In the genomic region with DNA sequence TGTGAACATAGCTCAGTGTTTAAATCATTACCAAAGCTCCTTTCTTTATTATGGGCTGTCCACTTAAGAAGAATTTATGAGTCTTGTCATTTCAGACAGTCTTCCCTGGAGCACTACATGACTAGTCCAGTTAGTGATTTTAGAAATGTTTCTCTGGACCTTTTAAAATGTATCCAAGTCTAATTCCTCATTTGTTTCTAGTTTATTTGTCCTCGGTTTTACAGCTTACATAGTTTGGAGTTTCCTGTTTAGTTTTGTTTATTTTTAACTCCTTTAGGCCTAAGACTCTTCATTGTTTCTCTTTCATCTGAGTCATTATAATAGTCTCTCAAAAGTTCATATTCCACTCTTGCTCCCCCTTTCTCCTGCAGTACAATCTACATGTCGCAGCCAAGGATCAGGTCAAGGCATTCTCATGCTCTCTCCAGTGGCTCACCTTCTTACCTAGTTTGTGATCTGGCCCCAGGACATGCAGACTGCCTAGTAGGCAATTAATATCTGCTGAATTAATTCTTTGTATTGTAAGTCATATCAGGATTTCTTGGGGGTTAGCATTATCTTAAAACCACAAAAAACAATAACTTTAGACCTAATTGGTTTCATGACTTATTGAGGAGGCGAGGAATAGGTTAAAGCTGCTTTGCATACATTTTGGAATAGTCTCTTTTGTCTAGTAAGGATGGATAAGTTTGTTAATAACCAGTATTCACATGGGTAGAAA, we compare ENCODE assay signal across 14 cellular contexts.
DNase-seq lines count a peak whose midpoint lies in the region; ATAC-seq, FAIRE-seq and TF ChIP-seq lines count a peak whose summit lies in the region.
"Had no signal": no experiment of that assay in that cellular context is flagged by ENCODE, and none has a peak within 500 bp of the region (broad histone marks: within the 10 kb centered on the region; RNA-seq: fewer than 3 reads in every experiment).

No MANE protein-coding gene starts in this region.

- H3K9me3 ChIP-seq in A549 (no peaks in the 10 kb centered on the region), hepatocyte (ENCODE audit: low read depth) (no peaks in the 10 kb centered on the region), sigmoid colon (no peaks in the 10 kb centered on the region)
- no peaks in the 10 kb centered on the region for H3K9me3 ChIP-seq in CD8-positive, alpha-beta T cell (ENCODE audit: low read length)
- H3K9me3 ChIP-seq: spleen had no signal

- H3K9me3 Mint-ChIP-seq in CD8-positive, alpha-beta T cell: no peaks in the 10 kb centered on the region
- H3K9me3 Mint-ChIP-seq: naive thymus-derived CD8-positive, alpha-beta T cell had no signal

- H3K4me2 ChIP-seq in A549 (peak overlapping the region; percentile 31), hepatocyte (no peak overlapping the region)

- H3K9me2 ChIP-seq in hepatocyte (replicated peaks; ENCODE audit: insufficient read depth): no peaks in the 10 kb centered on the region

- no peaks in the 10 kb centered on the region for H3K36me3 ChIP-seq in hepatocyte (replicated peaks; ENCODE audit: insufficient read depth, low read depth)
- H3K36me3 ChIP-seq in CD8-positive, alpha-beta T cell (ENCODE audit: insufficient read depth, low read length): no peaks in the 10 kb centered on the region
- H3K36me3 ChIP-seq in sigmoid colon: no peaks in the 10 kb centered on the region

- TF ChIP-seq EP300 in A549 (IDR thresholded peaks at IDR 0.05): no peak
- no peak for TF ChIP-seq EP300 in sigmoid colon (IDR thresholded peaks at IDR 0.05)

- H3K4me3 Mint-ChIP-seq in CD8-positive, alpha-beta T cell: no peak overlapping the region
- H3K4me3 Mint-ChIP-seq: naive thymus-derived CD8-positive, alpha-beta T cell had no signal

- WGBS in A549 (ENCODE audit: missing lambda C conversion rate): 56% methylated on average over 3 of the region's 3 CpGs
- 67% methylated on average over 3 of the region's 3 CpGs for WGBS in hepatocyte (ENCODE audit: low lambda C conversion rate, missing lambda C conversion rate)
- 60 to 67% methylated on average over 3 of the region's 3 CpGs for WGBS in sigmoid colon, 2 donors

- peaks cover 22% of the 10 kb centered on the region for H3K4me1 Mint-ChIP-seq in CD8-positive, alpha-beta T cell (ENCODE audit: low read depth)

- H3K79me2 ChIP-seq in hepatocyte: peaks cover 50% of the 10 kb centered on the region

- POLR2A ChIA-PET in A549 (lab: Yijun Ruan, JAX): no interaction called here
- POLR2A ChIA-PET in CD8-positive, alpha-beta T cell (lab: Charles Lee): interaction anchor here (0.9 kb wide), 1 partner anchor 15 kb away, joined by 3 read pairs; no protein-coding TSS in a partner anchor

- peak; percentile 56 to 68; a peak in 4 of 6 replicates for ATAC-seq in A549
- ATAC-seq in CD8-positive, alpha-beta T cell: no peak
- no peak for ATAC-seq in GM19324 (IDR thresholded peaks at IDR 0.05; ENCODE audit: low FRiP score, unreplicated experiment)
- ATAC-seq: naive thymus-derived CD8-positive, alpha-beta T cell had no signal

- no peak overlapping the region for H2AFZ ChIP-seq in hepatocyte

- TF ChIP-seq RAD21 in A549 (conservative IDR thresholded peaks at IDR 0.05 in 1 of 2, IDR thresholded peaks at IDR 0.05 in 1 of 2): no peak

- CTCF ChIA-PET in A549 (lab: Yijun Ruan, JAX): no interaction called here
- CTCF ChIA-PET in CD8-positive, alpha-beta T cell (lab: Charles Lee): no interaction called here

- H3K27ac Mint-ChIP-seq in CD8-positive, alpha-beta T cell: no peak overlapping the region

- H3K27me3 ChIP-seq in hepatocyte (no peaks in the 10 kb centered on the region), sigmoid colon (no peaks in the 10 kb centered on the region)
- no peaks in the 10 kb centered on the region for H3K27me3 ChIP-seq in CD8-positive, alpha-beta T cell (ENCODE audit: insufficient read depth, low read length)
- H3K27me3 ChIP-seq: spleen had no signal

- H3K4me1 ChIP-seq in A549 (peaks cover 20% of the 10 kb centered on the region), hepatocyte (ENCODE audit: insufficient read depth) (peaks cover 23% of the 10 kb centered on the region), sigmoid colon (peaks cover 0 to 34% (median 29%) of the 10 kb centered on the region in 4 donors)
- H3K4me1 ChIP-seq in CD8-positive, alpha-beta T cell (ENCODE audit: insufficient read depth, low read length): no peaks in the 10 kb centered on the region

- peaks cover 9% of the 10 kb centered on the region for H4K20me1 ChIP-seq in hepatocyte (ENCODE audit: insufficient read depth, poor library complexity, severe bottlenecking)

- DNase-seq in A549 (ENCODE audit: low read depth in 1 of 2, low spot score in 1 of 2) (no peak), H54 (ENCODE audit: insufficient read length, low spot score) (no peak), amniotic stem cell (lab: John Stamatoyannopoulos, UW) (peak; percentile 12), hepatocyte (ENCODE audit: low spot score) (no peak), NK-92 (lab: John Stamatoyannopoulos, UW; ENCODE audit: unreplicated experiment) (no peak), sigmoid colon (no peak)
- DNase-seq in CD8-positive, alpha-beta T cell: no peak
- DNase-seq: activated CD4-positive, CD25-positive, alpha-beta regulatory T cell; activated T-cell treated with anti-CD3 and anti-CD28 coated beads, Interleukin-2, amount 50 U/mL, for 1 hour; naive thymus-derived CD8-positive, alpha-beta T cell; NCI-H2081; spleen had no signal

- no peak for TF ChIP-seq POLR2A in A549 (IDR thresholded peaks at IDR 0.05; ENCODE audit: low read length)
- TF ChIP-seq POLR2A in H54 (IDR thresholded peaks at IDR 0.05; ENCODE audit: low read depth, low read length): no peak
- TF ChIP-seq POLR2A in sigmoid colon (IDR thresholded peaks at IDR 0.05): no peak

- H3K36me3 Mint-ChIP-seq in CD8-positive, alpha-beta T cell: peaks cover 8% of the 10 kb centered on the region

- H3K27ac ChIP-seq in A549 (no peak overlapping the region), hepatocyte (peak overlapping the region; percentile 53), sigmoid colon (no peak overlapping the region)
- no peak overlapping the region for H3K27ac ChIP-seq in CD8-positive, alpha-beta T cell (ENCODE audit: low read depth, low read length)
- H3K27ac ChIP-seq: SK-N-MC, spleen had no signal

- H3K4me3 ChIP-seq in A549: no peak overlapping the region
- H3K4me3 ChIP-seq in hepatocyte: no peak overlapping the region
- no peak overlapping the region for H3K4me3 ChIP-seq in CD8-positive, alpha-beta T cell (ENCODE audit: low read depth, low read length)
- no peak overlapping the region for H3K4me3 ChIP-seq in sigmoid colon
- H3K4me3 ChIP-seq: SK-N-MC, spleen had no signal

- TF ChIP-seq CTCF in A549 (IDR thresholded peaks at IDR 0.05): no peak
- no peak for TF ChIP-seq CTCF in hepatocyte (IDR thresholded peaks at IDR 0.05; ENCODE audit: poor library complexity)
- TF ChIP-seq CTCF in CD8-positive, alpha-beta T cell (IDR thresholded peaks at IDR 0.05): no peak
- no peak for TF ChIP-seq CTCF in sigmoid colon (IDR thresholded peaks at IDR 0.05)

- no peaks in the 10 kb centered on the region for H3K27me3 Mint-ChIP-seq in CD8-positive, alpha-beta T cell (ENCODE audit: low read depth)
- H3K27me3 Mint-ChIP-seq: naive thymus-derived CD8-positive, alpha-beta T cell had no signal

- FAIRE-seq in A549 (lab: Jason Lieb, UNC) (no peak), H54 (lab: Jason Lieb, UNC) (peak; percentile 15)

- intact Hi-C loops in CD8-positive, alpha-beta T cell (cut with DNase I, micrococcal nuclease): loop anchor here in 1 of 2 experiments (2.0 kb wide), 1 partner anchor 13 kb away; no protein-coding TSS in a partner anchor
- intact Hi-C loops in sigmoid colon (cut with DNase I): no loop called here

TF ChIP-seq in A549, 52 proteins besides CTCF, POLR2A, EP300 and RAD21:
- no peak for TF ChIP-seq JUNB (IDR thresholded peaks at IDR 0.05)
- TF ChIP-seq MAZ (IDR thresholded peaks at IDR 0.05; ENCODE audit: borderline replicate concordance, low read depth, low read length): no peak
- TF ChIP-seq, protein P1, sequence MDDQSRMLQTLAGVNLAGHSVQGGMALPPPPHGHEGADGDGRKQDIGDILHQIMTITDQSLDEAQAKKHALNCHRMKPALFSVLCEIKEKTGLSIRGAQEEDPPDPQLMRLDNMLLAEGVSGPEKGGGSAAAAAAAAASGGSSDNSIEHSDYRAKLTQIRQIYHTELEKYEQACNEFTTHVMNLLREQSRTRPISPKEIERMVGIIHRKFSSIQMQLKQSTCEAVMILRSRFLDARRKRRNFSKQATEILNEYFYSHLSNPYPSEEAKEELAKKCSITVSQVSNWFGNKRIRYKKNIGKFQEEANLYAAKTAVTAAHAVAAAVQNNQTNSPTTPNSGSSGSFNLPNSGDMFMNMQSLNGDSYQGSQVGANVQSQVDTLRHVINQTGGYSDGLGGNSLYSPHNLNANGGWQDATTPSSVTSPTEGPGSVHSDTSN (IDR thresholded peaks at IDR 0.05): no peak
- TF ChIP-seq NR3C1 (IDR thresholded peaks at IDR 0.05): no peak
- TF ChIP-seq HOXA7 (CRISPR knock-in tag; IDR thresholded peaks at IDR 0.05): no peak
- no peak for TF ChIP-seq KDM1A (IDR thresholded peaks at IDR 0.05; ENCODE audit: low read depth)
- no peak for TF ChIP-seq RARB (CRISPR knock-in tag; IDR thresholded peaks at IDR 0.05)
- no peak for TF ChIP-seq CBX2 (IDR thresholded peaks at IDR 0.05; ENCODE audit: borderline replicate concordance, low read depth)
- no peak for TF ChIP-seq FOSB (CRISPR knock-in tag; IDR thresholded peaks at IDR 0.05)
- TF ChIP-seq, protein P2, sequence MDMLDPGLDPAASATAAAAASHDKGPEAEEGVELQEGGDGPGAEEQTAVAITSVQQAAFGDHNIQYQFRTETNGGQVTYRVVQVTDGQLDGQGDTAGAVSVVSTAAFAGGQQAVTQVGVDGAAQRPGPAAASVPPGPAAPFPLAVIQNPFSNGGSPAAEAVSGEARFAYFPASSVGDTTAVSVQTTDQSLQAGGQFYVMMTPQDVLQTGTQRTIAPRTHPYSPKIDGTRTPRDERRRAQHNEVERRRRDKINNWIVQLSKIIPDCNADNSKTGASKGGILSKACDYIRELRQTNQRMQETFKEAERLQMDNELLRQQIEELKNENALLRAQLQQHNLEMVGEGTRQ (IDR thresholded peaks at IDR 0.05): no peak
- no peak for TF ChIP-seq GATA3 (IDR thresholded peaks at IDR 0.05; ENCODE audit: borderline replicate concordance)
- TF ChIP-seq, protein P3, sequence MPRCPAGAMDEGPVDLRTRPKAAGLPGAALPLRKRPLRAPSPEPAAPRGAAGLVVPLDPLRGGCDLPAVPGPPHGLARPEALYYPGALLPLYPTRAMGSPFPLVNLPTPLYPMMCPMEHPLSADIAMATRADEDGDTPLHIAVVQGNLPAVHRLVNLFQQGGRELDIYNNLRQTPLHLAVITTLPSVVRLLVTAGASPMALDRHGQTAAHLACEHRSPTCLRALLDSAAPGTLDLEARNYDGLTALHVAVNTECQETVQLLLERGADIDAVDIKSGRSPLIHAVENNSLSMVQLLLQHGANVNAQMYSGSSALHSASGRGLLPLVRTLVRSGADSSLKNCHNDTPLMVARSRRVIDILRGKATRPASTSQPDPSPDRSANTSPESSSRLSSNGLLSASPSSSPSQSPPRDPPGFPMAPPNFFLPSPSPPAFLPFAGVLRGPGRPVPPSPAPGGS (IDR thresholded peaks at IDR 0.05): no peak
- TF ChIP-seq ZFP36 (IDR thresholded peaks at IDR 0.05; ENCODE audit: borderline replicate concordance, partially characterized antibody): no peak

Comparison
In these comparisons a context has a peak if more than half of its experiments do, and no peak if none do; other contexts are left out.
1. ATAC-seq: peak in A549 (2 of 2); none in CD8-positive, alpha-beta T cell (single experiment) and GM19324 (single experiment).